Comparison of ENCODE assay signal across 10 cellular contexts in genomic region chr18:7830468-7830867, GRCh38.
DNase-seq lines count a peak whose midpoint lies in the region; ATAC-seq, FAIRE-seq and TF ChIP-seq lines count a peak whose summit lies in the region.
"Had no signal": no experiment of that assay in that cellular context is flagged by ENCODE, and none has a peak within 500 bp of the region (broad histone marks: within the 10 kb centered on the region; RNA-seq: fewer than 3 reads in every experiment).

No MANE protein-coding gene starts in this region.

- DNase-seq in HepG2 (ENCODE audit: low spot score) (no peak), right lobe of liver (no peak), RWPE2 (ENCODE audit: low spot score) (no peak), retina (no peak), T-helper 17 cell (no peak)

- 89% methylated on average over 3 of the region's 3 CpGs for WGBS in HepG2 (ENCODE audit: low lambda C conversion rate)
- 72% methylated on average over 3 of the region's 3 CpGs for WGBS in right lobe of liver (ENCODE audit: insufficient coverage, low coverage, low lambda C conversion rate, missing lambda C conversion rate)

- H4K20me1 ChIP-seq in HepG2 (ENCODE audit: insufficient read depth, low read length) = no peaks in the 10 kb centered on the region

- no peaks in the 10 kb centered on the region for H3K4me1 Mint-ChIP-seq in T-helper 17 cell
- H3K4me1 Mint-ChIP-seq: B cell had no signal

- H3K79me2 ChIP-seq in HepG2 (ENCODE audit: insufficient read depth, low read length) = no peaks in the 10 kb centered on the region

- H3K4me1 ChIP-seq in HepG2 (ENCODE audit: insufficient read depth, low read length) (no peaks in the 10 kb centered on the region), right lobe of liver (no peaks in the 10 kb centered on the region), RWPE2 (ENCODE audit: insufficient read depth, poor library complexity, severe bottlenecking) (no peaks in the 10 kb centered on the region)
- H3K4me1 ChIP-seq: ascending aorta had no signal

- POLR2A ChIA-PET in HepG2 (lab: Yijun Ruan, JAX) = no interaction called here

- no peak for TF ChIP-seq EP300 in HepG2 (IDR thresholded peaks at IDR 0.05; ENCODE audit: low read depth in 2 of 2, low read length in 2 of 2)
- TF ChIP-seq EP300 in HepG2 (CRISPR knock-in tag; IDR thresholded peaks at IDR 0.05; ENCODE audit: borderline replicate concordance) = no peak

- H3K36me3 Mint-ChIP-seq in T-helper 17 cell (ENCODE audit: low read depth) = no peaks in the 10 kb centered on the region

- no peak for TF ChIP-seq RAD21 in HepG2 (CRISPR knock-in tag; IDR thresholded peaks at IDR 0.05)

- intact Hi-C loops in HepG2 (cut with micrococcal nuclease; ENCODE audit: unreplicated experiment) = loop anchor here (10.0 kb wide), 1 partner anchor 64 kb away; no protein-coding TSS in a partner anchor
- intact Hi-C loops in right lobe of liver (cut with DNase I) = no loop called here

- H3K27me3 Mint-ChIP-seq in T-helper 17 cell = no peaks in the 10 kb centered on the region
- H3K27me3 Mint-ChIP-seq: B cell had no signal

- H3K9ac ChIP-seq in HepG2 (ENCODE audit: insufficient read depth, low read depth, low read length) = no peak overlapping the region

- no peak overlapping the region for H2AFZ ChIP-seq in HepG2 (ENCODE audit: low read length)

- H3K27ac Mint-ChIP-seq in T-helper 17 cell = no peak overlapping the region
- H3K27ac Mint-ChIP-seq: B cell had no signal

- H3K4me3 ChIP-seq in HepG2 (replicated peaks in 1 of 3; ENCODE audit: insufficient read depth in 1 of 3, low read depth in 2 of 3, low read length in 3 of 3) = no peak overlapping the region
- H3K4me3 ChIP-seq in right lobe of liver = no peak overlapping the region
- no peak overlapping the region for H3K4me3 ChIP-seq in RWPE2 (ENCODE audit: severe bottlenecking)
- H3K4me3 ChIP-seq: ascending aorta had no signal

- BruUV-seq in HepG2 (replicated peaks; lab: Mats Ljungman, UMichigan) = no TSS peak

- no peaks in the 10 kb centered on the region for H3K27me3 ChIP-seq in HepG2 (ENCODE audit: control insufficient read depth in 1 of 2, insufficient read depth in 2 of 2, low read length in 2 of 2)
- H3K27me3 ChIP-seq in right lobe of liver = no peaks in the 10 kb centered on the region
- no peaks in the 10 kb centered on the region for H3K27me3 ChIP-seq in RWPE2 (ENCODE audit: insufficient read depth, poor library complexity, severe bottlenecking)
- H3K27me3 ChIP-seq: ascending aorta had no signal

- H3K36me3 ChIP-seq in HepG2 (replicated peaks in 1 of 2; ENCODE audit: control insufficient read depth in 1 of 2, insufficient read depth in 2 of 2, low read length in 2 of 2) (no peaks in the 10 kb centered on the region), right lobe of liver (no peaks in the 10 kb centered on the region), RWPE2 (ENCODE audit: low read depth) (no peaks in the 10 kb centered on the region)
- H3K36me3 ChIP-seq: ascending aorta had no signal

- TF ChIP-seq POLR2A in HepG2 (IDR thresholded peaks at IDR 0.05; ENCODE audit: insufficient read depth in 1 of 2, low read depth in 2 of 2, low read length in 2 of 2) (no peak), right lobe of liver (IDR thresholded peaks at IDR 0.05) (no peak)

- peak; percentile 38; the same call in 1 of the 3 replicates for ATAC-seq in HepG2
- ATAC-seq in right lobe of liver = no peak
- ATAC-seq in HG03432 (IDR thresholded peaks at IDR 0.05; ENCODE audit: unreplicated experiment) = peak; percentile 86
- peak; percentile 73; the same call in 2 of the 3 replicates for ATAC-seq in RWPE2 (ENCODE audit: low read depth)
- ATAC-seq in HG02970 (IDR thresholded peaks at IDR 0.05; ENCODE audit: low FRiP score, unreplicated experiment) = no peak
- no peak for ATAC-seq in HG03025 (IDR thresholded peaks at IDR 0.05; ENCODE audit: low FRiP score, unreplicated experiment)
- no peak for ATAC-seq in T-helper 17 cell

- no peak overlapping the region for H3K4me3 Mint-ChIP-seq in T-helper 17 cell
- H3K4me3 Mint-ChIP-seq: B cell had no signal

- H3K27ac ChIP-seq in HepG2 (ENCODE audit: extremely low read length, insufficient read depth, low read length) (no peak overlapping the region), right lobe of liver (no peak overlapping the region), RWPE2 (ENCODE audit: poor library complexity, severe bottlenecking) (no peak overlapping the region)
- H3K27ac ChIP-seq: ascending aorta had no signal

- H3K4me2 ChIP-seq in HepG2 (ENCODE audit: low read depth, low read length) = no peak overlapping the region

- no peak for FAIRE-seq in HepG2 (lab: Jason Lieb, UNC)

- no peaks in the 10 kb centered on the region for H3K9me3 ChIP-seq in HepG2 (ENCODE audit: low read length)
- no peaks in the 10 kb centered on the region for H3K9me3 ChIP-seq in right lobe of liver
- no peaks in the 10 kb centered on the region for H3K9me3 ChIP-seq in RWPE2 (ENCODE audit: severe bottlenecking)
- no peaks in the 10 kb centered on the region for H3K9me3 ChIP-seq in T-helper 17 cell (ENCODE audit: control insufficient read depth, low read length, poor library complexity, severe bottlenecking)
- H3K9me3 ChIP-seq: ascending aorta had no signal

- CTCF ChIA-PET in HepG2 (lab: Yijun Ruan, JAX; ENCODE audit: low intra/inter-chr PET ratio, low total read pairs) = no interaction called here

- in situ Hi-C loops in HepG2 (cut with HindIII; ENCODE audit: extremely low pct_ligation_motif_present, low pct_unique_long_range_greater_than_20kb) = no loop called here

- TF ChIP-seq CTCF in HepG2 (CRISPR knock-in tag; IDR thresholded peaks at IDR 0.05) = no peak
- no peak for TF ChIP-seq CTCF in right lobe of liver (IDR thresholded peaks at IDR 0.05)
- TF ChIP-seq CTCF in RWPE2 (IDR thresholded peaks at IDR 0.05; ENCODE audit: poor library complexity, severe bottlenecking) = no peak

TF ChIP-seq in HepG2, 621 proteins besides CTCF, POLR2A, EP300 and RAD21 (continues in another document):
- TF ChIP-seq ZNF564 (CRISPR knock-in tag; IDR thresholded peaks at IDR 0.05) = no peak
- TF ChIP-seq ZNF678 (CRISPR knock-in tag; IDR thresholded peaks at IDR 0.05) = no peak
- TF ChIP-seq ARID5B (CRISPR knock-in tag; IDR thresholded peaks at IDR 0.05) = no peak
- TF ChIP-seq CREB1 (IDR thresholded peaks at IDR 0.05) = no peak
- peak; percentile 55 for TF ChIP-seq CREB1 (CRISPR knock-in tag; IDR thresholded peaks at IDR 0.05)
- TF ChIP-seq PLRG1 (conservative IDR thresholded peaks at IDR 0.05) = no peak
- TF ChIP-seq ZFP36L2 (CRISPR knock-in tag; IDR thresholded peaks at IDR 0.05) = no peak
- TF ChIP-seq CHCHD3 (CRISPR knock-in tag; IDR thresholded peaks at IDR 0.05) = no peak
- no peak for TF ChIP-seq NCOA5 (CRISPR knock-in tag; IDR thresholded peaks at IDR 0.05)
- no peak for TF ChIP-seq MIXL1 (CRISPR knock-in tag; IDR thresholded peaks at IDR 0.05)
- no peak for TF ChIP-seq ZNF382 (CRISPR knock-in tag; IDR thresholded peaks at IDR 0.05; ENCODE audit: borderline replicate concordance)

Comparison
In these comparisons a context has a peak if more than half of its experiments do, and no peak if none do; other contexts are left out.
1. ATAC-seq: peak in HepG2 (single experiment), HG03432 (single experiment) and RWPE2 (single experiment); none in right lobe of liver (0 of 4), HG02970 (single experiment), HG03025 (single experiment) and T-helper 17 cell (single experiment).